Comparison of ENCODE assay signal across 1 cellular context in the genomic region with DNA sequence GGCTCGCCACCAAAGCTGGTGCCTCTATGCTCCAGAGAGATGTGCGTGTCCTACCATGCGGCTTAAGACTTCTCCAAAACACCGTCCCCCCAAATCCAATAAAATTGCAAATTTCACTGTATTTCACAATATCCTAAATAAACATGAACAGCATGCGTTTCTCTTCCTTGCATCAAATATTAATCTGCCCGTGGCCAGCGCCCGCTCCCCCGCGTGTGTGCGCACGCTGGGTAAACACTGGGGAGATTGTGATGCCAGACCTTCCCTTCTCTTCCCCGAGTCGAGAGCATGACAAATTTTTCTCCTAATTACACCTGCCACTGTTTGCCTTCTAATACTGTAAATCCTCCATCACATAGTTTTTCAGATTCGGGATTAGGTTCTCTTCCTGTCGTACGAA.
TF ChIP-seq lines count a peak whose summit lies in the region.

No MANE protein-coding gene starts in this region.

TF ChIP-seq in SK-N-SH, 30 proteins besides CTCF, POLR2A, EP300 and RAD21 (continued from another document):
- TF ChIP-seq, protein P1, sequence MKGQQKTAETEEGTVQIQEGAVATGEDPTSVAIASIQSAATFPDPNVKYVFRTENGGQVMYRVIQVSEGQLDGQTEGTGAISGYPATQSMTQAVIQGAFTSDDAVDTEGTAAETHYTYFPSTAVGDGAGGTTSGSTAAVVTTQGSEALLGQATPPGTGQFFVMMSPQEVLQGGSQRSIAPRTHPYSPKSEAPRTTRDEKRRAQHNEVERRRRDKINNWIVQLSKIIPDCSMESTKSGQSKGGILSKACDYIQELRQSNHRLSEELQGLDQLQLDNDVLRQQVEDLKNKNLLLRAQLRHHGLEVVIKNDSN (IDR thresholded peaks at IDR 0.05; ENCODE audit: borderline replicate concordance, low read depth) = no peak
- no peak for TF ChIP-seq ELF1 (IDR thresholded peaks at IDR 0.05)
- TF ChIP-seq TEAD4 (IDR thresholded peaks at IDR 0.05; ENCODE audit: borderline replicate concordance, insufficient read depth) = no peak
- TF ChIP-seq FOSL2 (IDR thresholded peaks at IDR 0.05; ENCODE audit: borderline replicate concordance, low read depth) = no peak
- no peak for TF ChIP-seq GABPA (IDR thresholded peaks at IDR 0.05; ENCODE audit: low read depth)
- TF ChIP-seq, protein P2, sequence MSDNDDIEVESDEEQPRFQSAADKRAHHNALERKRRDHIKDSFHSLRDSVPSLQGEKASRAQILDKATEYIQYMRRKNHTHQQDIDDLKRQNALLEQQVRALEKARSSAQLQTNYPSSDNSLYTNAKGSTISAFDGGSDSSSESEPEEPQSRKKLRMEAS (IDR thresholded peaks at IDR 0.05; ENCODE audit: low read depth) = no peak
- TF ChIP-seq, protein P3, sequence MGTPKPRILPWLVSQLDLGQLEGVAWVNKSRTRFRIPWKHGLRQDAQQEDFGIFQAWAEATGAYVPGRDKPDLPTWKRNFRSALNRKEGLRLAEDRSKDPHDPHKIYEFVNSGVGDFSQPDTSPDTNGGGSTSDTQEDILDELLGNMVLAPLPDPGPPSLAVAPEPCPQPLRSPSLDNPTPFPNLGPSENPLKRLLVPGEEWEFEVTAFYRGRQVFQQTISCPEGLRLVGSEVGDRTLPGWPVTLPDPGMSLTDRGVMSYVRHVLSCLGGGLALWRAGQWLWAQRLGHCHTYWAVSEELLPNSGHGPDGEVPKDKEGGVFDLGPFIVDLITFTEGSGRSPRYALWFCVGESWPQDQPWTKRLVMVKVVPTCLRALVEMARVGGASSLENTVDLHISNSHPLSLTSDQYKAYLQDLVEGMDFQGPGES (IDR thresholded peaks at IDR 0.05; ENCODE audit: low read depth, low read length) = no peak
- TF ChIP-seq, protein P4, sequence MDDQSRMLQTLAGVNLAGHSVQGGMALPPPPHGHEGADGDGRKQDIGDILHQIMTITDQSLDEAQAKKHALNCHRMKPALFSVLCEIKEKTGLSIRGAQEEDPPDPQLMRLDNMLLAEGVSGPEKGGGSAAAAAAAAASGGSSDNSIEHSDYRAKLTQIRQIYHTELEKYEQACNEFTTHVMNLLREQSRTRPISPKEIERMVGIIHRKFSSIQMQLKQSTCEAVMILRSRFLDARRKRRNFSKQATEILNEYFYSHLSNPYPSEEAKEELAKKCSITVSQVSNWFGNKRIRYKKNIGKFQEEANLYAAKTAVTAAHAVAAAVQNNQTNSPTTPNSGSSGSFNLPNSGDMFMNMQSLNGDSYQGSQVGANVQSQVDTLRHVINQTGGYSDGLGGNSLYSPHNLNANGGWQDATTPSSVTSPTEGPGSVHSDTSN (IDR thresholded peaks at IDR 0.05) = no peak
- TF ChIP-seq, protein P5, sequence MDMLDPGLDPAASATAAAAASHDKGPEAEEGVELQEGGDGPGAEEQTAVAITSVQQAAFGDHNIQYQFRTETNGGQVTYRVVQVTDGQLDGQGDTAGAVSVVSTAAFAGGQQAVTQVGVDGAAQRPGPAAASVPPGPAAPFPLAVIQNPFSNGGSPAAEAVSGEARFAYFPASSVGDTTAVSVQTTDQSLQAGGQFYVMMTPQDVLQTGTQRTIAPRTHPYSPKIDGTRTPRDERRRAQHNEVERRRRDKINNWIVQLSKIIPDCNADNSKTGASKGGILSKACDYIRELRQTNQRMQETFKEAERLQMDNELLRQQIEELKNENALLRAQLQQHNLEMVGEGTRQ (IDR thresholded peaks at IDR 0.05; ENCODE audit: borderline replicate concordance, low read depth, low read length) = no peak
